Comparison of ENCODE assay signal across 1 cellular context in genomic region chr5:76113103-76113502, GRCh38.
TF ChIP-seq lines count a peak whose summit lies in the region.

No MANE protein-coding gene starts in this region.

TF ChIP-seq in SK-N-SH treated with all-trans-retinoic acid at 6 μM for 48 hours, 23 proteins besides CTCF, POLR2A, EP300 and RAD21 (continued from another document):
- TF ChIP-seq, protein P1, sequence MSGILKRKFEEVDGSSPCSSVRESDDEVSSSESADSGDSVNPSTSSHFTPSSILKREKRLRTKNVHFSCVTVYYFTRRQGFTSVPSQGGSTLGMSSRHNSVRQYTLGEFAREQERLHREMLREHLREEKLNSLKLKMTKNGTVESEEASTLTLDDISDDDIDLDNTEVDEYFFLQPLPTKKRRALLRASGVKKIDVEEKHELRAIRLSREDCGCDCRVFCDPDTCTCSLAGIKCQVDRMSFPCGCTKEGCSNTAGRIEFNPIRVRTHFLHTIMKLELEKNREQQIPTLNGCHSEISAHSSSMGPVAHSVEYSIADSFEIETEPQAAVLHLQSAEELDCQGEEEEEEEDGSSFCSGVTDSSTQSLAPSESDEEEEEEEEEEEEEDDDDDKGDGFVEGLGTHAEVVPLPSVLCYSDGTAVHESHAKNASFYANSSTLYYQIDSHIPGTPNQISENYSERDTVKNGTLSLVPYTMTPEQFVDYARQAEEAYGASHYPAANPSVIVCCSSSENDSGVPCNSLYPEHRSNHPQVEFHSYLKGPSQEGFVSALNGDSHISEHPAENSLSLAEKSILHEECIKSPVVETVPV (CRISPR knock-in tag; IDR thresholded peaks at IDR 0.05): no peak
- TF ChIP-seq ZFP3 (CRISPR knock-in tag; IDR thresholded peaks at IDR 0.05): no peak
- no peak for TF ChIP-seq ISL1 (CRISPR knock-in tag; IDR thresholded peaks at IDR 0.05)
- no peak for TF ChIP-seq ZC3H10 (CRISPR knock-in tag; IDR thresholded peaks at IDR 0.05)
- TF ChIP-seq GLIS3 (CRISPR knock-in tag; IDR thresholded peaks at IDR 0.05): no peak
